20 cellular contexts compared by ENCODE assay signal in genomic region chr20:62019881-62020492, GRCh38. TPM values are rescaled to one million over a fixed set of nuclear protein-coding genes. Genes with fewer than 3 reads are reported as not detected.
DNase-seq lines count a peak whose midpoint lies in the region; ATAC-seq and TF ChIP-seq lines count a peak whose summit lies in the region.
"Had no signal": no experiment of that assay in that cellular context is flagged by ENCODE, and none has a peak within 500 bp of the region (broad histone marks: within the 10 kb centered on the region; RNA-seq: fewer than 3 reads in every experiment).

No MANE protein-coding gene starts in this region.

- H3K9me3 Mint-ChIP-seq in CD4-positive, CD25-positive, alpha-beta regulatory T cell = no peaks in the 10 kb centered on the region
- no peaks in the 10 kb centered on the region for H3K9me3 Mint-ChIP-seq in WTC11
- H3K9me3 Mint-ChIP-seq: CD8-positive, alpha-beta T cell; memory B cell; nephron had no signal

- no peak for TF ChIP-seq EP300 in ovary (IDR thresholded peaks at IDR 0.05)

- CTCF ChIA-PET in WTC11 (lab: Charles Lee) = interaction anchor here (1.6 kb wide), 1 partner anchor 9 kb away, joined by 3 read pairs; no protein-coding TSS in a partner anchor

- no peaks in the 10 kb centered on the region for H3K4me1 ChIP-seq in CD4-positive, CD25-positive, alpha-beta regulatory T cell (ENCODE audit: control insufficient read depth, insufficient read depth, low read length, poor library complexity, severe bottlenecking)
- H3K4me1 ChIP-seq in ovary (ENCODE audit: insufficient read depth) = peaks cover 35% of the 10 kb centered on the region

- H3K4me1 Mint-ChIP-seq in CD4-positive, CD25-positive, alpha-beta regulatory T cell = peaks cover 5 to 32% (median 20%) of the 10 kb centered on the region in 4 donors
- H3K4me1 Mint-ChIP-seq in WTC11 = peaks cover 19% of the 10 kb centered on the region

- no peak overlapping the region for H3K27ac ChIP-seq in CD4-positive, CD25-positive, alpha-beta regulatory T cell (ENCODE audit: insufficient read depth, low read length, poor library complexity, severe bottlenecking)
- H3K27ac ChIP-seq in ovary = peak overlapping the region in 1 of 2 donors; percentile 71
- H3K27ac ChIP-seq: transverse colon had no signal

- peak overlapping the region in 2 of 3 donors; percentile 46 to 83 for H3K27ac Mint-ChIP-seq in CD4-positive, CD25-positive, alpha-beta regulatory T cell
- peak overlapping the region; percentile 83 for H3K27ac Mint-ChIP-seq in WTC11
- H3K27ac Mint-ChIP-seq: CD8-positive, alpha-beta T cell had no signal

- H3K36me3 Mint-ChIP-seq in CD4-positive, CD25-positive, alpha-beta regulatory T cell = no peaks in the 10 kb centered on the region
- no peaks in the 10 kb centered on the region for H3K36me3 Mint-ChIP-seq in WTC11

- DNase-seq in CD4-positive, CD25-positive, alpha-beta regulatory T cell = no peak
- DNase-seq in WTC11 (ENCODE audit: low spot score) (no peak), left cardiac atrium (no peak), ovary (peak in 4 of 5 donors; percentile 41 to 76 (median 56)), T-helper 9 cell (no peak), NCI-H1105 treated with DMSO at 0.1 percent for 48 hours (lab: John Stamatoyannopoulos, UW) (no peak)
- DNase-seq in stimulated activated CD4-positive, alpha-beta T cell treated with anti-CD3 and anti-CD28 coated beads, Interleukin-1b, Interleukin-23, amount 100 ng/mL, for 48 hours = no peak
- DNase-seq: activated CD4-positive, alpha-beta T cell treated with anti-CD3 and anti-CD28 coated beads for 1 hour; activated gamma-delta T cell treated with Interleukin-2 at 50 U/mL for 16 hours; CD8-positive, alpha-beta T cell; effector CD8-positive, alpha-beta T cell; HCEC 1CT; KBM-7; NCI-H2107; NCI-H526 treated with DMSO at 0.1 percent for 48 hours; stimulated activated naive CD8-positive, alpha-beta T cell treated with anti-CD3 and anti-CD28 coated beads, Interleukin-15, Interleukin-2, amounts not matched to agents 100 U/mL and 50 U/mL, for 24 hours; transverse colon had no signal

- H3K36me3 ChIP-seq in CD4-positive, CD25-positive, alpha-beta regulatory T cell (ENCODE audit: control insufficient read depth, insufficient read depth, low read length) = no peaks in the 10 kb centered on the region
- no peaks in the 10 kb centered on the region for H3K36me3 ChIP-seq in ovary
- H3K36me3 ChIP-seq: transverse colon had no signal

- no peaks in the 10 kb centered on the region for H3K27me3 ChIP-seq in CD4-positive, CD25-positive, alpha-beta regulatory T cell (ENCODE audit: control insufficient read depth, insufficient read depth, low read length)
- no peaks in the 10 kb centered on the region for H3K27me3 ChIP-seq in ovary
- H3K27me3 ChIP-seq: transverse colon had no signal

- H3K9me3 ChIP-seq in CD4-positive, CD25-positive, alpha-beta regulatory T cell (ENCODE audit: control insufficient read depth in 2 of 2, low read length in 2 of 2) = no peaks in the 10 kb centered on the region
- no peaks in the 10 kb centered on the region for H3K9me3 ChIP-seq in ovary
- H3K9me3 ChIP-seq: transverse colon had no signal

- POLR2A ChIA-PET in WTC11 (lab: Charles Lee) = no interaction called here

- no peak for TF ChIP-seq POLR2A in ovary (IDR thresholded peaks at IDR 0.05)

- H3K27me3 Mint-ChIP-seq in CD4-positive, CD25-positive, alpha-beta regulatory T cell = no peaks in the 10 kb centered on the region
- no peaks in the 10 kb centered on the region for H3K27me3 Mint-ChIP-seq in WTC11 (ENCODE audit: low read depth)
- H3K27me3 Mint-ChIP-seq: memory B cell had no signal

- H3K4me3 ChIP-seq in CD4-positive, CD25-positive, alpha-beta regulatory T cell (ENCODE audit: low read depth, low read length) = no peak overlapping the region
- H3K4me3 ChIP-seq in ovary = no peak overlapping the region
- H3K4me3 ChIP-seq: transverse colon had no signal

- no peak overlapping the region for H3K4me3 Mint-ChIP-seq in CD4-positive, CD25-positive, alpha-beta regulatory T cell
- H3K4me3 Mint-ChIP-seq in WTC11 = no peak overlapping the region
- H3K4me3 Mint-ChIP-seq: CD8-positive, alpha-beta T cell; memory B cell; nephron had no signal

- intact Hi-C loops in left cardiac atrium (cut with DNase I) = no loop called here
- intact Hi-C loops in ovary (cut with DNase I) = loop anchor here in 3 of 4 donors (5.0 to 10.0 kb wide), 4 partner anchors 117 to 385 kb away; partner anchors contain the start of genes ADRM1 (in 1 of the 3), CABLES2 (in 1 of the 3), PSMA7 (in 1 of the 3) and SS18L1 (in 1 of the 3)

- no peak for ATAC-seq in CD4-positive, CD25-positive, alpha-beta regulatory T cell (ENCODE audit: low read depth in 2 of 2)
- ATAC-seq in WTC11 (peak; percentile 28; the same call in 1 of the 2 replicates), left cardiac atrium (peak; percentile 56 to 68), GM18867 (IDR thresholded peaks at IDR 0.05; ENCODE audit: unreplicated experiment) (no peak)
- ATAC-seq: CD8-positive, alpha-beta T cell; stimulated activated naive CD8-positive, alpha-beta T cell treated with anti-CD3 and anti-CD28 coated beads, Interleukin-15, Interleukin-2, amounts not matched to agents 100 U/mL and 50 U/mL, for 24 hours had no signal

- TF ChIP-seq CTCF in WTC11 (IDR thresholded peaks at IDR 0.05) (no peak), ovary (IDR thresholded peaks at IDR 0.05) (no peak)

- 45 to 56% (median 51%) methylated on average over 18 to 19 of the region's 19 CpGs for WGBS in ovary, 3 donors

TF ChIP-seq in WTC11, 78 proteins besides CTCF, POLR2A, EP300 and RAD21:
- TF ChIP-seq JUN (CRISPR knock-in tag; IDR thresholded peaks at IDR 0.05) = no peak
- TF ChIP-seq SOX15 (CRISPR knock-in tag; IDR thresholded peaks at IDR 0.05) = no peak
- no peak for TF ChIP-seq MXD4 (CRISPR knock-in tag; IDR thresholded peaks at IDR 0.05; ENCODE audit: borderline replicate concordance)
- TF ChIP-seq, protein P1, sequence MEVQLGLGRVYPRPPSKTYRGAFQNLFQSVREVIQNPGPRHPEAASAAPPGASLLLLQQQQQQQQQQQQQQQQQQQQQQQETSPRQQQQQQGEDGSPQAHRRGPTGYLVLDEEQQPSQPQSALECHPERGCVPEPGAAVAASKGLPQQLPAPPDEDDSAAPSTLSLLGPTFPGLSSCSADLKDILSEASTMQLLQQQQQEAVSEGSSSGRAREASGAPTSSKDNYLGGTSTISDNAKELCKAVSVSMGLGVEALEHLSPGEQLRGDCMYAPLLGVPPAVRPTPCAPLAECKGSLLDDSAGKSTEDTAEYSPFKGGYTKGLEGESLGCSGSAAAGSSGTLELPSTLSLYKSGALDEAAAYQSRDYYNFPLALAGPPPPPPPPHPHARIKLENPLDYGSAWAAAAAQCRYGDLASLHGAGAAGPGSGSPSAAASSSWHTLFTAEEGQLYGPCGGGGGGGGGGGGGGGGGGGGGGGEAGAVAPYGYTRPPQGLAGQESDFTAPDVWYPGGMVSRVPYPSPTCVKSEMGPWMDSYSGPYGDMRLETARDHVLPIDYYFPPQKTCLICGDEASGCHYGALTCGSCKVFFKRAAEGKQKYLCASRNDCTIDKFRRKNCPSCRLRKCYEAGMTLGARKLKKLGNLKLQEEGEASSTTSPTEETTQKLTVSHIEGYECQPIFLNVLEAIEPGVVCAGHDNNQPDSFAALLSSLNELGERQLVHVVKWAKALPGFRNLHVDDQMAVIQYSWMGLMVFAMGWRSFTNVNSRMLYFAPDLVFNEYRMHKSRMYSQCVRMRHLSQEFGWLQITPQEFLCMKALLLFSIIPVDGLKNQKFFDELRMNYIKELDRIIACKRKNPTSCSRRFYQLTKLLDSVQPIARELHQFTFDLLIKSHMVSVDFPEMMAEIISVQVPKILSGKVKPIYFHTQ (CRISPR knock-in tag; IDR thresholded peaks at IDR 0.05) = no peak
- TF ChIP-seq, protein P2, sequence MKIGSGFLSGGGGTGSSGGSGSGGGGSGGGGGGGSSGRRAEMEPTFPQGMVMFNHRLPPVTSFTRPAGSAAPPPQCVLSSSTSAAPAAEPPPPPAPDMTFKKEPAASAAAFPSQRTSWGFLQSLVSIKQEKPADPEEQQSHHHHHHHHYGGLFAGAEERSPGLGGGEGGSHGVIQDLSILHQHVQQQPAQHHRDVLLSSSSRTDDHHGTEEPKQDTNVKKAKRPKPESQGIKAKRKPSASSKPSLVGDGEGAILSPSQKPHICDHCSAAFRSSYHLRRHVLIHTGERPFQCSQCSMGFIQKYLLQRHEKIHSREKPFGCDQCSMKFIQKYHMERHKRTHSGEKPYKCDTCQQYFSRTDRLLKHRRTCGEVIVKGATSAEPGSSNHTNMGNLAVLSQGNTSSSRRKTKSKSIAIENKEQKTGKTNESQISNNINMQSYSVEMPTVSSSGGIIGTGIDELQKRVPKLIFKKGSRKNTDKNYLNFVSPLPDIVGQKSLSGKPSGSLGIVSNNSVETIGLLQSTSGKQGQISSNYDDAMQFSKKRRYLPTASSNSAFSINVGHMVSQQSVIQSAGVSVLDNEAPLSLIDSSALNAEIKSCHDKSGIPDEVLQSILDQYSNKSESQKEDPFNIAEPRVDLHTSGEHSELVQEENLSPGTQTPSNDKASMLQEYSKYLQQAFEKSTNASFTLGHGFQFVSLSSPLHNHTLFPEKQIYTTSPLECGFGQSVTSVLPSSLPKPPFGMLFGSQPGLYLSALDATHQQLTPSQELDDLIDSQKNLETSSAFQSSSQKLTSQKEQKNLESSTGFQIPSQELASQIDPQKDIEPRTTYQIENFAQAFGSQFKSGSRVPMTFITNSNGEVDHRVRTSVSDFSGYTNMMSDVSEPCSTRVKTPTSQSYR (CRISPR knock-in tag; IDR thresholded peaks at IDR 0.05) = no peak

RNA-seq across cellular contexts. Expression of gene TAF4, which starts 45.7 kb away (rescaled TPM):
- 20.4 TPM for total RNA-seq in CD4-positive, CD25-positive, alpha-beta regulatory T cell
- polyA plus RNA-seq in CD4-positive, CD25-positive, alpha-beta regulatory T cell = 1 to 10 TPM in 1 of 4 donors, under 1 TPM in 3; 0.76 to 2.6 (median 0.87) TPM
- total RNA-seq in WTC11 (2021) = 31.0 to 34.4 TPM (median 33.7 TPM) in 3 replicates
- 1 to 10 TPM; 8.8 to 9.3 TPM for total RNA-seq in left cardiac atrium
- total RNA-seq in ovary = 10 to 100 TPM; 15.6 to 34.7 (median 28.1) TPM
- 10 to 100 TPM in 1 of 2 donors, 1 to 10 TPM in 1; 9.3 to 14.2 TPM for polyA plus RNA-seq in ovary

Comparison
In these comparisons a context has a peak if more than half of its experiments do, and no peak if none do; other contexts are left out.
1. ATAC-seq: peak in WTC11 (single experiment) and left cardiac atrium (2 of 2); none in CD4-positive, CD25-positive, alpha-beta regulatory T cell (0 of 2) and GM18867 (single experiment).
2. DNase-seq: peak in ovary (4 of 5); none in CD4-positive, CD25-positive, alpha-beta regulatory T cell (0 of 3), WTC11 (single experiment), left cardiac atrium (single experiment), T-helper 9 cell (single experiment), NCI-H1105 treated with DMSO at 0.1 percent for 48 hours (single experiment) and stimulated activated CD4-positive, alpha-beta T cell treated with anti-CD3 and anti-CD28 coated beads, Interleukin-1b, Interleukin-23, amount 100 ng/mL, for 48 hours (single experiment).
3. intact Hi-C loops: an anchor here in ovary (5.0 to 10.0 kb wide); none called in left cardiac atrium.